Comparison of ENCODE assay signal across 8 cellular contexts in the genomic region with DNA sequence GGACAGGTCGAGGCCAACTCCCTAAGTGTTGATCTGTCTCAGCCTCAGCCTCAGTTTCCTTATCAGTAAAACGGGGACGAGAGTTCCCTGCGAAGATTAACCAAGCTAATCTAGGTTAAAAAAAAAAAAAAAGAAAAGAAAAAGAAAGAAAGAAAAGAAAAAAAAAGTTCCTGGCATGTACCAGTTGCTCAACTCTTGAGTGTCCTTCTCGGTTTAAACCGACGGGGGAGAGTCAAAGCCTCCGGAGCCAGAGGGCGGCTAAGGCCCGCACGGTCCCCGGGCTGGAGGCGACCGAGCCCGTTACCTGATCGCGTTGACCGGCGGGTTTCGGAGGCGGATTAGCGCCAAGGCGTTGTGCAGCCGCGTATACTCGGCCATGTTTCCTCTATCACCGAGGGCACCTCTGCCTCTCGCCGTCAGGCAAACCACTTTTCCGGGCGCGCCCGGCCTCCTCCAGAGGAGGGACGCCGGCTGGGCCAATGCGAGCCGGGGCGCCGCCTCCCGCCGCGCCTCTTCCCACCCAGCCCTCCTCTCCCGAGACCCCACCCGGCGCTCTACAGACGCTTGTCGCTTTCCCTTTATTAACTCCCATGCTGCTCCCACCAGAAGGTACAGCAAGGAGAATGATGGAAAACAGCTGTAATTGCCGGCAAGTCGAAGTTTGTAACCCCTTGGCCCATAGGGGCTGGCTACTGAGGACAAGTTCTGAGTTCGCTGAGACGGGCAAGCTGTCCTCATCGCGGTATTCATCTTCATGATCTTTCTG. TPM values are rescaled to one million over a fixed set of nuclear protein-coding genes. Genes with fewer than 3 reads are reported as not detected.
DNase-seq lines count a peak whose midpoint lies in the region; ATAC-seq and TF ChIP-seq lines count a peak whose summit lies in the region.

A gene (minus strand): TSS at position 405 of the 766 bp plus-strand sequence. CDS start 27 bp downstream, at position 378.

- H3K27me3 ChIP-seq in esophagus (ENCODE audit: control insufficient read depth in 1 of 2, insufficient read depth in 2 of 2, low read length in 2 of 2) (no peaks in the 10 kb centered on the region), mucosa of rectum (ENCODE audit: control insufficient read depth in 2 of 2, insufficient read depth in 2 of 2, low read length in 2 of 2) (no peaks in the 10 kb centered on the region)

- no peaks in the 10 kb centered on the region for H3K4me1 ChIP-seq in esophagus (ENCODE audit: control insufficient read depth in 2 of 2, insufficient read depth in 2 of 2, low read length in 1 of 2)
- H3K4me1 ChIP-seq in mucosa of rectum (ENCODE audit: control insufficient read depth in 2 of 2, insufficient read depth in 2 of 2, low read length in 2 of 2): peaks cover 2 to 4% of the 10 kb centered on the region in 2 donors

- 4% methylated on average over 50 to 53 of the region's 53 CpGs for WGBS in esophagus, 2 donors

- H3K9me3 ChIP-seq in esophagus (ENCODE audit: control insufficient read depth in 2 of 2, insufficient read depth in 1 of 2, low read depth in 1 of 2, low read length in 1 of 2): no peaks in the 10 kb centered on the region
- no peaks in the 10 kb centered on the region for H3K9me3 ChIP-seq in mucosa of rectum (ENCODE audit: control insufficient read depth in 2 of 2, low read length in 2 of 2)

- ATAC-seq in HG03066 (IDR thresholded peaks at IDR 0.05; ENCODE audit: low read depth, unreplicated experiment): peak; percentile 73

- TF ChIP-seq CTCF in GM13976 (IDR thresholded peaks at IDR 0.05; ENCODE audit: borderline replicate concordance, control extremely low read depth, extremely low read depth, insufficient read depth, missing control alignments): no peak

- DNase-seq in GM13976 (ENCODE audit: low spot score): peak; percentile 80
- DNase-seq in NCI-H82 treated with DMSO at 0.1 percent for 48 hours (lab: John Stamatoyannopoulos, UW; ENCODE audit: unreplicated experiment): peak; percentile 39
- DNase-seq in activated T-cell treated with anti-CD3 and anti-CD28 coated beads for 4 hours: peak; percentile 30
- peak; percentile 76 for DNase-seq in stimulated activated CD8-positive, alpha-beta memory T cell treated with anti-CD3 and anti-CD28 coated beads, Interleukin-4, amount 100 ng/mL, for 48 hours
- no peak for DNase-seq in NCI-H1694 (lab: John Stamatoyannopoulos, UW)

- H3K36me3 ChIP-seq in esophagus (ENCODE audit: control insufficient read depth in 2 of 2, insufficient read depth in 2 of 2, low read length in 1 of 2) (no peaks in the 10 kb centered on the region), mucosa of rectum (ENCODE audit: control insufficient read depth in 2 of 2, insufficient read depth in 2 of 2, low read length in 2 of 2) (no peaks in the 10 kb centered on the region)

- in situ Hi-C loops in GM13976 (cut with MboI; ENCODE audit: low sequenced_read_pairs, unreplicated experiment): no loop called here

- peak within 1 kb of the TSS; percentile 86 to 90 for H3K9ac ChIP-seq in mucosa of rectum (ENCODE audit: low read depth in 1 of 2, low read length in 2 of 2)

- H3K4me3 ChIP-seq in esophagus (ENCODE audit: low read depth in 1 of 2, low read length in 2 of 2) (peak within 1 kb of the TSS; percentile 75 to 77), mucosa of rectum (ENCODE audit: low read length in 2 of 2) (peak within 1 kb of the TSS; percentile 85 to 92)

- H3K27ac ChIP-seq in esophagus (ENCODE audit: low read depth in 2 of 2, low read length in 1 of 2): peak within 1 kb of the TSS; percentile 45 to 80
- H3K27ac ChIP-seq in mucosa of rectum (ENCODE audit: low read depth in 2 of 2, low read length in 2 of 2): peak within 1 kb of the TSS; percentile 75 to 83

RNA-seq across cellular contexts. Expression of the gene that starts here (rescaled TPM):
- 1 to 10 TPM; 2.4 to 3.3 TPM for polyA plus RNA-seq in esophagus
